Comparison of ENCODE assay signal across 1 cellular context in genomic region chr1:12229835-12230548, GRCh38.
TF ChIP-seq lines count a peak whose summit lies in the region.

Gene VPS13D (plus strand): TSS chr1:12230030. CDS start chr1:12234267, 4,237 bp downstream.

TF ChIP-seq in HepG2, 621 proteins besides CTCF, POLR2A, EP300 and RAD21 (continued from another document and continues in another):
- TF ChIP-seq ZNF747 (CRISPR knock-in tag; IDR thresholded peaks at IDR 0.05; ENCODE audit: borderline replicate concordance) (peak; percentile 47; the same call in 1 of the 2 replicates), HNRNPLL (IDR thresholded peaks at IDR 0.05; ENCODE audit: low read depth, low read length, poor library complexity, severe bottlenecking) (peak; percentile 74), ZSCAN12 (CRISPR knock-in tag; IDR thresholded peaks at IDR 0.05) (0 out of 2 replicates have a peak, but pooled peaks have one; percentile 13), ZNF264 (CRISPR knock-in tag; IDR thresholded peaks at IDR 0.05) (no peak), POGK (CRISPR knock-in tag; conservative IDR thresholded peaks at IDR 0.05) (peak; percentile 65), FOSL2 (CRISPR knock-in tag; IDR thresholded peaks at IDR 0.05) (no peak), ZFP1 (CRISPR knock-in tag; IDR thresholded peaks at IDR 0.05) (no peak), ZNF333 (CRISPR knock-in tag; IDR thresholded peaks at IDR 0.05; ENCODE audit: borderline replicate concordance) (peak; percentile 21; the same call in 1 of the 2 replicates), ZNF678 (CRISPR knock-in tag; IDR thresholded peaks at IDR 0.05) (no peak), CERS6 (CRISPR knock-in tag; IDR thresholded peaks at IDR 0.05) (no peak), MAX (IDR thresholded peaks at IDR 0.05) (peak; percentile 31; the same call in 1 of the 2 replicates), PHF20 (CRISPR knock-in tag; IDR thresholded peaks at IDR 0.05) (peak; percentile 62; the same call in 1 of the 2 replicates), ZNF839 (CRISPR knock-in tag; IDR thresholded peaks at IDR 0.05; ENCODE audit: borderline replicate concordance) (no peak), SALL1 (CRISPR knock-in tag; IDR thresholded peaks at IDR 0.05) (peak; percentile 53; the same call in 1 of the 2 replicates), ZNF292 (CRISPR knock-in tag; IDR thresholded peaks at IDR 0.05; ENCODE audit: borderline replicate concordance, low read depth) (no peak), PRDM4 (CRISPR knock-in tag; IDR thresholded peaks at IDR 0.05; ENCODE audit: borderline replicate concordance) (no peak), CREB1 (IDR thresholded peaks at IDR 0.05) (no peak; the same call in 1 of the 2 replicates), CREB1 (CRISPR knock-in tag; IDR thresholded peaks at IDR 0.05) (no peak), ZNF367 (CRISPR knock-in tag; IDR thresholded peaks at IDR 0.05; ENCODE audit: borderline replicate concordance) (no peak), ZFP91 (CRISPR knock-in tag; IDR thresholded peaks at IDR 0.05; ENCODE audit: borderline replicate concordance) (peak; percentile 40; the same call in 1 of the 2 replicates), CSRNP1 (CRISPR knock-in tag; IDR thresholded peaks at IDR 0.05) (0 out of 2 replicates have a peak, but pooled peaks have one; percentile 27), STAG1 (CRISPR knock-in tag; IDR thresholded peaks at IDR 0.05) (peak; percentile 23; the same call in 1 of the 2 replicates), SIN3A (IDR thresholded peaks at IDR 0.05; ENCODE audit: borderline replicate concordance, low read depth, low read length) (0 out of 2 replicates have a peak, but pooled peaks have one; percentile 58), ZNF331 (CRISPR knock-in tag; IDR thresholded peaks at IDR 0.05) (peak; percentile 15; the same call in 1 of the 2 replicates), ZBTB10 (CRISPR knock-in tag; IDR thresholded peaks at IDR 0.05; ENCODE audit: borderline replicate concordance) (peak; percentile 34; the same call in 1 of the 2 replicates), GLI4 (CRISPR knock-in tag; IDR thresholded peaks at IDR 0.05; ENCODE audit: borderline replicate concordance) (no peak), ZNF414 (CRISPR knock-in tag; IDR thresholded peaks at IDR 0.05) (no peak), TFDP1 (CRISPR knock-in tag; IDR thresholded peaks at IDR 0.05; ENCODE audit: borderline replicate concordance) (peak; percentile 25; the same call in 1 of the 2 replicates), REST (IDR thresholded peaks at IDR 0.05; ENCODE audit: borderline replicate concordance in 1 of 2, low read depth in 1 of 2, low read length in 2 of 2) (no peak), PATZ1 (CRISPR knock-in tag; IDR thresholded peaks at IDR 0.05) (0 out of 2 replicates have a peak, but pooled peaks have one; percentile 40), ERF (CRISPR knock-in tag; IDR thresholded peaks at IDR 0.05) (no peak), ZSCAN31 (CRISPR knock-in tag; IDR thresholded peaks at IDR 0.05; ENCODE audit: low read depth) (peak; percentile 79), HOXA9 (CRISPR knock-in tag; IDR thresholded peaks at IDR 0.05; ENCODE audit: borderline replicate concordance) (no peak), ZNF12 (CRISPR knock-in tag; IDR thresholded peaks at IDR 0.05) (no peak), SAP130 (CRISPR knock-in tag; IDR thresholded peaks at IDR 0.05; ENCODE audit: low read depth) (peak; percentile 72)
